ENCODE assay signal across 8 cellular contexts in the genomic region with DNA sequence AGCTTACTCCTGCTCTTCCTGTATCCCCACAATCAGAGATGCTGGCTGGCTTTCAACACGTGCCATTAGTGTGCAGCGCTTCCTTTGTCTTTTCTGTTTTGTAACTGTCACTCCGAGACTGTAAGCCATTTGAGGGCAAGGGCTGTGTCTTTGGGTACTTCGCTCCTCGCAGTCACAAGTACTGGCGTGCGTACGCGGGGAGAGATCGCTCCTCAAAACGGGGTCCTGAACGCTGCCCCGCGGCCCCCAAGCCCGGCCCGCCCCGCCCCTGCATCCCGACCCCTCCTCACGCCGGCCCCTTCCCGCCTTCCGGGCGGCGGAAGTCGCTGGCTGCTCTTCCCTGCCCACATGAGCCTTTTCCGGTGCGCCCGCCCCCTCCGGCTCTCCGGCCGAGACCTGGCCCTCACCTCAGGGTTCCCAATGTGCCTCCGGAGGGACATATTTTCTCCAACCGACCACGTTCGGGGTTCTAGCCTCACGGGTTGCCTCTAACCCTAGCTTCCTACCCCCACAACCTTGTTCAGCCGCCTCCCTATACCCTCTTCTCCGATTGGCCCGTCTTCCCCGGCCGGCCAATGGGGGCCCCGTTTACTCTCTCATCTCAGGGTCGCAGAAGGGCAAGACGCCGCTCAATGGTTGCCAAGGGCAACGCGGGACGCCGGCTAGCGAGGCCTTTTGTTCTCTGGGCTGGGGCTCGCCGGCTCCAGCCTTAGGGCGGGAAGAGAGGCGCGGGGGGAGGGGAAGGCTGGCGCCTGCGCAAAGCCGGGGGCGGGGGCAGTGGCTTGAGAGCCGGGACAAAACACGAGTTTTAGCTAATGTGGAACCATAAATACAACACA. TPM values are rescaled to one million over a fixed set of nuclear protein-coding genes. Genes with fewer than 3 reads are reported as not detected.
DNase-seq lines count a peak whose midpoint lies in the region; ATAC-seq, FAIRE-seq and TF ChIP-seq lines count a peak whose summit lies in the region.

A gene with protein sequence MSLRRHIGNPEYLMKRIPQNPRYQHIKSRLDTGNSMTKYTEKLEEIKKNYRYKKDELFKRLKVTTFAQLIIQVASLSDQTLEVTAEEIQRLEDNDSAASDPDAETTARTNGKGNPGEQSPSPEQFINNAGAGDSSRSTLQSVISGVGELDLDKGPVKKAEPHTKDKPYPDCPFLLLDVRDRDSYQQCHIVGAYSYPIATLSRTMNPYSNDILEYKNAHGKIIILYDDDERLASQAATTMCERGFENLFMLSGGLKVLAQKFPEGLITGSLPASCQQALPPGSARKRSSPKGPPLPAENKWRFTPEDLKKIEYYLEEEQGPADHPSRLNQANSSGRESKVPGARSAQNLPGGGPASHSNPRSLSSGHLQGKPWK (minus strand): TSS at position 490 of the 839 bp plus-strand sequence. CDS start 50 bp downstream, at position 440.

- no peaks in the 10 kb centered on the region for H4K20me1 ChIP-seq in astrocyte (ENCODE audit: insufficient read depth, low read length)

- peak within 1 kb of the TSS; percentile 98 for H2AFZ ChIP-seq in astrocyte (ENCODE audit: low read depth, low read length)

- H3K4me1 Mint-ChIP-seq in T-helper 2 cell treated with Interferon-gamma antibody and Interleukin-4, amounts not matched to agents 5 μg/mL and 100 μg/mL, for 36 hours (ENCODE audit: low read depth): peaks cover 43% of the 10 kb centered on the region
- peaks cover 7% of the 10 kb centered on the region for H3K4me1 Mint-ChIP-seq in astrocyte (ENCODE audit: low read depth, unreplicated experiment)

- intact Hi-C loops in right cardiac atrium (cut with DNase I) (no loop called here), uterus (cut with DNase I; ENCODE audit: low total_unique reads) (no loop called here)

- ATAC-seq in HG02973 (IDR thresholded peaks at IDR 0.05; ENCODE audit: unreplicated experiment) (peak; percentile 98), right cardiac atrium (peak; percentile 99)

- H3K9me3 Mint-ChIP-seq in T-helper 2 cell treated with Interferon-gamma antibody and Interleukin-4, amounts not matched to agents 5 μg/mL and 100 μg/mL, for 36 hours: peaks cover 3% of the 10 kb centered on the region
- H3K9me3 Mint-ChIP-seq in astrocyte (ENCODE audit: unreplicated experiment): peaks cover 7% of the 10 kb centered on the region

- TF ChIP-seq CTCF in astrocyte (IDR thresholded peaks at IDR 0.05; ENCODE audit: insufficient read depth, low read depth, low read length) (no peak), uterus (IDR thresholded peaks at IDR 0.05) (no peak)

- H3K36me3 Mint-ChIP-seq in T-helper 2 cell treated with Interferon-gamma antibody and Interleukin-4, amounts not matched to agents 5 μg/mL and 100 μg/mL, for 36 hours (ENCODE audit: low read depth): peaks cover 20% of the 10 kb centered on the region
- H3K36me3 Mint-ChIP-seq in astrocyte (ENCODE audit: low read depth, unreplicated experiment): no peaks in the 10 kb centered on the region

- peak within 1 kb of the TSS; percentile 77 for H3K4me3 ChIP-seq in astrocyte (ENCODE audit: insufficient read depth, low read depth, low read length)
- peak within 1 kb of the TSS; percentile 60 for H3K4me3 ChIP-seq in right cardiac atrium (ENCODE audit: low read length)
- H3K4me3 ChIP-seq in uterus: peak within 1 kb of the TSS; percentile 62 to 68

- TF ChIP-seq POLR2A in uterus (IDR thresholded peaks at IDR 0.05): peak; percentile 15 to 45

- H3K9me3 ChIP-seq in astrocyte (ENCODE audit: insufficient read depth, low read depth, low read length): no peaks in the 10 kb centered on the region
- no peaks in the 10 kb centered on the region for H3K9me3 ChIP-seq in right cardiac atrium (ENCODE audit: control insufficient read depth, low read length)
- no peaks in the 10 kb centered on the region for H3K9me3 ChIP-seq in uterus

- H3K4me1 ChIP-seq in astrocyte (ENCODE audit: insufficient read depth, low read length) (peaks cover 4% of the 10 kb centered on the region), right cardiac atrium (ENCODE audit: control insufficient read depth, insufficient read depth, low read length) (peaks cover 8% of the 10 kb centered on the region), uterus (peaks cover 0 to 5% of the 10 kb centered on the region in 2 donors)

- peak within 1 kb of the TSS; percentile 99 for H3K27ac Mint-ChIP-seq in T-helper 2 cell treated with Interferon-gamma antibody and Interleukin-4, amounts not matched to agents 5 μg/mL and 100 μg/mL, for 36 hours
- peak within 1 kb of the TSS; percentile 97 for H3K27ac Mint-ChIP-seq in astrocyte (ENCODE audit: unreplicated experiment)

- 2% methylated on average over 61 of the region's 61 CpGs for WGBS in right cardiac atrium

- FAIRE-seq in GM18507 (lab: Jason Lieb, UNC) (peak; percentile 92), astrocyte (lab: Jason Lieb, UNC) (no peak)

- H3K36me3 ChIP-seq in astrocyte (ENCODE audit: insufficient read depth, low read length) (no peaks in the 10 kb centered on the region), uterus (no peaks in the 10 kb centered on the region)

- peaks cover 9% of the 10 kb centered on the region for H3K79me2 ChIP-seq in astrocyte (ENCODE audit: insufficient read depth, low read length)

- peak; percentile 87 for DNase-seq in GM18507 (ENCODE audit: extremely low spot score, insufficient read length, low read depth)
- peak; percentile 98 for DNase-seq in NCI-H2029 (lab: John Stamatoyannopoulos, UW)
- DNase-seq in T-helper 2 cell treated with Interferon-gamma antibody and Interleukin-4, amounts not matched to agents 5 μg/mL and 100 μg/mL, for 36 hours (ENCODE audit: low spot score): peak; percentile 95
- peak; percentile 91 for DNase-seq in astrocyte (ENCODE audit: low read depth)
- peak; percentile 99 to 100 (median 99) for DNase-seq in right cardiac atrium
- peak; percentile 89 for DNase-seq in pulmonary artery endothelial cell (ENCODE audit: low read depth, low spot score)
- peak; percentile 96 to 97 for DNase-seq in uterus

- peak within 1 kb of the TSS; percentile 91 for H3K9ac ChIP-seq in astrocyte (ENCODE audit: low read length)

- peak within 1 kb of the TSS; percentile 97 for H3K27ac ChIP-seq in astrocyte (ENCODE audit: low read depth, low read length)
- H3K27ac ChIP-seq in right cardiac atrium (ENCODE audit: low read length): peak within 1 kb of the TSS; percentile 64
- peak within 1 kb of the TSS; percentile 85 to 87 for H3K27ac ChIP-seq in uterus

- H3K27me3 ChIP-seq in astrocyte (ENCODE audit: insufficient read depth, low read length): no peaks in the 10 kb centered on the region
- no peaks in the 10 kb centered on the region for H3K27me3 ChIP-seq in right cardiac atrium (ENCODE audit: control insufficient read depth, insufficient read depth)
- no peaks in the 10 kb centered on the region for H3K27me3 ChIP-seq in uterus

- H3K4me3 Mint-ChIP-seq in T-helper 2 cell treated with Interferon-gamma antibody and Interleukin-4, amounts not matched to agents 5 μg/mL and 100 μg/mL, for 36 hours: peak within 1 kb of the TSS; percentile 100
- H3K4me3 Mint-ChIP-seq in astrocyte (ENCODE audit: unreplicated experiment): peak within 1 kb of the TSS; percentile 96

- H3K4me2 ChIP-seq in astrocyte (ENCODE audit: low read length): peak within 1 kb of the TSS; percentile 85

- no peaks in the 10 kb centered on the region for H3K27me3 Mint-ChIP-seq in T-helper 2 cell treated with Interferon-gamma antibody and Interleukin-4, amounts not matched to agents 5 μg/mL and 100 μg/mL, for 36 hours (ENCODE audit: low read depth)
- H3K27me3 Mint-ChIP-seq in astrocyte (ENCODE audit: low read depth, unreplicated experiment): no peaks in the 10 kb centered on the region

RNA-seq across cellular contexts. Expression of the gene that starts here (rescaled TPM):
- total RNA-seq in astrocyte (16.4 and 17.3 TPM in 2 replicates), right cardiac atrium (1 to 10 TPM; 5.6 to 7.5 (median 6.3) TPM), pulmonary artery endothelial cell (6.3 and 17.3 TPM in 2 replicates), uterus (10 to 100 TPM in 2 of 4 donors, 1 to 10 TPM in 2; 1.5 to 22.3 (median 8.3) TPM)
- 3.0 TPM for polyA plus RNA-seq in right cardiac atrium

Comparison
In these comparisons a context has a peak if more than half of its experiments do, and no peak if none do; other contexts are left out.
1. Peak in every context shown above with its lines: DNase-seq, ATAC-seq, H3K4me3 ChIP-seq and H3K27ac ChIP-seq.